Comparison of ENCODE assay signal across 1 cellular context in the genomic region with DNA sequence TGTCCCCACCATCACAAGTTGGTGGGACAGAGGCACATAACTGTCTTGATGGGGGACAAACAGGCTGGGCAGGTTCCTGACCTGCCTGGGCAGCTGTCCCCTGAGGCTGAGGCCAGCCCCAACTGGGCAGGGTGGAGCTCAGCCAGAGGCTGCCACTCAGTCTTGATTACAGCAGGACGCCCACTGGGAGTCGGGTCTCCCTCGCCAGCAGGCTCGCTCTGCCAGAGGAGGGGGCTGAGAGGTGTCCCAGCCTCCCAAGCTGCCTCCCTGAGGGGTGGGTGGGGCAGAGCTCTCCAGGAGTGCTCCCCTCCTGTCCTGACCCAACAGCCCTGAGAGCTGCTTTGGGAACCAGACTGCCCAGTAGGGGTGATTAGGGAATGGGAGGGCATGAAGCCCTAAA.
TF ChIP-seq lines count a peak whose summit lies in the region.

No MANE protein-coding gene starts in this region.

TF ChIP-seq in GM12878, 131 proteins besides CTCF, POLR2A, EP300 and RAD21:
- TF ChIP-seq PBX3 (IDR thresholded peaks at IDR 0.05; ENCODE audit: insufficient replicate concordance, low read depth, low read length) (no peak), ATF7 (IDR thresholded peaks at IDR 0.05; ENCODE audit: low read depth) (no peak), STAT1 (conservative IDR thresholded peaks at IDR 0.05) (no peak), IKZF2 (IDR thresholded peaks at IDR 0.05) (no peak), NRF1 (conservative IDR thresholded peaks at IDR 0.05; ENCODE audit: low read depth, low read length) (no peak), BMI1 (IDR thresholded peaks at IDR 0.05; ENCODE audit: borderline replicate concordance) (no peak), KAT2A (conservative IDR thresholded peaks at IDR 0.05; ENCODE audit: control insufficient read depth, low read depth, low read length) (no peak), MTA2 (IDR thresholded peaks at IDR 0.05; ENCODE audit: low read depth) (no peak), CEBPB (IDR thresholded peaks at IDR 0.05; ENCODE audit: borderline replicate concordance in 1 of 2, low read depth in 2 of 2, low read length in 2 of 2) (no peak), NR2C2 (IDR thresholded peaks at IDR 0.05; ENCODE audit: borderline replicate concordance, control insufficient read depth, insufficient read length, low read depth) (no peak), ZBTB11 (CRISPR knock-in tag; IDR thresholded peaks at IDR 0.05) (no peak), BCL11A (IDR thresholded peaks at IDR 0.05; ENCODE audit: low read depth, low read length) (no peak), TARDBP (IDR thresholded peaks at IDR 0.05; ENCODE audit: borderline replicate concordance) (no peak)
- TF ChIP-seq, protein P1, sequence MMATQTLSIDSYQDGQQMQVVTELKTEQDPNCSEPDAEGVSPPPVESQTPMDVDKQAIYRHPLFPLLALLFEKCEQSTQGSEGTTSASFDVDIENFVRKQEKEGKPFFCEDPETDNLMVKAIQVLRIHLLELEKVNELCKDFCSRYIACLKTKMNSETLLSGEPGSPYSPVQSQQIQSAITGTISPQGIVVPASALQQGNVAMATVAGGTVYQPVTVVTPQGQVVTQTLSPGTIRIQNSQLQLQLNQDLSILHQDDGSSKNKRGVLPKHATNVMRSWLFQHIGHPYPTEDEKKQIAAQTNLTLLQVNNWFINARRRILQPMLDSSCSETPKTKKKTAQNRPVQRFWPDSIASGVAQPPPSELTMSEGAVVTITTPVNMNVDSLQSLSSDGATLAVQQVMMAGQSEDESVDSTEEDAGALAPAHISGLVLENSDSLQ (IDR thresholded peaks at IDR 0.05): no peak
TF ChIP-seq in GM12878: peak in this region for 0.
